ENCODE assay signal across 8 cellular contexts in the genomic region with DNA sequence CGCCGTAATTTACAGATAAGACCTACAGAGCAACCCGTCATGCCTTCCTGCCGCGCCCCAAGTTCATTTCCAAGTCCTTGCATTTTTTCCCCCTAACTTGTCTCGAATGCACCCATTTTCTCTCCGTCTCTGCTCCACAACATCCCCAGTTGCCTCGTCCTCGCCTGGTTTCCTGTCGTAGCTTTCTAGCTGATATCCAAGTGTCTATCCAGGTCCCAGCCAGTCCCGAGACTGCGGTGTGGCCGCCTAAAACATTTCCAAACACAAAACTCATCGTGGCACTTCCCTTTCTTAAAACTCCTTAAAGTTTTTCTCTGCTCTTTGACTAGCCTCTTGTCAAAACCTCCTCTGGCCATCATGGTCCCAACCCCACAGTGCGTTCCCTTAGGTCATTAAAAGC. TPM values are rescaled to one million over a fixed set of nuclear protein-coding genes. Genes with fewer than 3 reads are reported as not detected.
A peak's percentile ranks its signal among the peaks of the same experiment; 100 is the strongest.
DNase-seq lines count a peak whose midpoint lies in the region; ATAC-seq and TF ChIP-seq lines count a peak whose summit lies in the region.

No MANE protein-coding gene starts in this region.

- no peaks in the 10 kb centered on the region for H3K27me3 ChIP-seq in left lung

- H3K4me3 ChIP-seq in left lung (peak overlapping the region; percentile 29 to 99), urinary bladder (ENCODE audit: low read depth, low read length) (peak overlapping the region; percentile 15)

- no peak overlapping the region for H3K27ac Mint-ChIP-seq in activated naive CD4-positive, alpha-beta T cell treated with anti-CD3 and anti-CD28 coated beads, Interleukin-2, amount 50 U/mL, for 24 hours
- peak overlapping the region; percentile 85 for H3K27ac Mint-ChIP-seq in activated naive CD8-positive, alpha-beta T cell treated with anti-CD3 and anti-CD28 coated beads, Interleukin-2, amount 10 ng/mL, durations not matched to agents 7 days and 5 days

- H3K27ac ChIP-seq in left lung (peak overlapping the region in 1 of 2 donors; percentile 84), urinary bladder (ENCODE audit: low read depth) (no peak overlapping the region)

- no peaks in the 10 kb centered on the region for H3K9me3 Mint-ChIP-seq in activated naive CD4-positive, alpha-beta T cell treated with anti-CD3 and anti-CD28 coated beads, Interleukin-2, amount 50 U/mL, for 24 hours
- H3K9me3 Mint-ChIP-seq in activated naive CD8-positive, alpha-beta T cell treated with anti-CD3 and anti-CD28 coated beads, Interleukin-2, amount 10 ng/mL, durations not matched to agents 7 days and 5 days: no peaks in the 10 kb centered on the region

- no peaks in the 10 kb centered on the region for H3K36me3 ChIP-seq in left lung
- no peaks in the 10 kb centered on the region for H3K36me3 ChIP-seq in urinary bladder (ENCODE audit: insufficient read depth)

- no peak for TF ChIP-seq CTCF in left lung (IDR thresholded peaks at IDR 0.05)

- intact Hi-C loops in left lung (cut with DNase I): no loop called here

- POLR2A ChIA-PET in activated naive CD8-positive, alpha-beta T cell treated with anti-CD3 and anti-CD28 coated beads, Interleukin-2, amount 10 ng/mL, durations not matched to agents 7 days and 5 days (lab: Charles Lee): interaction anchor here (1.9 kb wide), 1 partner anchor 1527 kb away, joined by 5 read pairs; no protein-coding TSS in a partner anchor

- no peak for ATAC-seq in activated naive CD8-positive, alpha-beta T cell treated with anti-CD3 and anti-CD28 coated beads, Interleukin-2, amount 10 ng/mL, durations not matched to agents 7 days and 5 days (ENCODE audit: low read depth)
- no peak for ATAC-seq in left lung
- no peak for ATAC-seq in GM19328 (IDR thresholded peaks at IDR 0.05; ENCODE audit: unreplicated experiment)
- ATAC-seq in HG03439 (IDR thresholded peaks at IDR 0.05; ENCODE audit: unreplicated experiment): no peak

- peaks cover 32% of the 10 kb centered on the region for H3K4me1 Mint-ChIP-seq in activated naive CD4-positive, alpha-beta T cell treated with anti-CD3 and anti-CD28 coated beads, Interleukin-2, amount 50 U/mL, for 24 hours
- H3K4me1 Mint-ChIP-seq in activated naive CD8-positive, alpha-beta T cell treated with anti-CD3 and anti-CD28 coated beads, Interleukin-2, amount 10 ng/mL, durations not matched to agents 7 days and 5 days: peaks cover 20% of the 10 kb centered on the region

- H3K4me1 ChIP-seq in left lung (peaks cover 0 to 22% of the 10 kb centered on the region in 2 donors), urinary bladder (ENCODE audit: insufficient read depth) (no peaks in the 10 kb centered on the region)

- H3K9me3 ChIP-seq in left lung: no peaks in the 10 kb centered on the region

- no peak for DNase-seq in activated naive CD4-positive, alpha-beta T cell (lab: John Stamatoyannopoulos, UW)
- DNase-seq in activated naive CD8-positive, alpha-beta T cell treated with anti-CD3 and anti-CD28 coated beads, Interleukin-2, amount 10 ng/mL, durations not matched to agents 7 days and 5 days: no peak
- DNase-seq in left lung (peak in 1 of 2 donors; percentile 33), NCI-H1694 treated with DMSO at 0.1 percent for 48 hours (lab: John Stamatoyannopoulos, UW) (no peak)

- H3K4me3 Mint-ChIP-seq in activated naive CD4-positive, alpha-beta T cell treated with anti-CD3 and anti-CD28 coated beads, Interleukin-2, amount 50 U/mL, for 24 hours: peak overlapping the region; percentile 99
- H3K4me3 Mint-ChIP-seq in activated naive CD8-positive, alpha-beta T cell treated with anti-CD3 and anti-CD28 coated beads, Interleukin-2, amount 10 ng/mL, durations not matched to agents 7 days and 5 days: peak overlapping the region; percentile 95

- H3K36me3 Mint-ChIP-seq in activated naive CD4-positive, alpha-beta T cell treated with anti-CD3 and anti-CD28 coated beads, Interleukin-2, amount 50 U/mL, for 24 hours: no peaks in the 10 kb centered on the region
- peaks cover 6% of the 10 kb centered on the region for H3K36me3 Mint-ChIP-seq in activated naive CD8-positive, alpha-beta T cell treated with anti-CD3 and anti-CD28 coated beads, Interleukin-2, amount 10 ng/mL, durations not matched to agents 7 days and 5 days

- H3K27me3 Mint-ChIP-seq in activated naive CD4-positive, alpha-beta T cell treated with anti-CD3 and anti-CD28 coated beads, Interleukin-2, amount 50 U/mL, for 24 hours: peaks cover 2% of the 10 kb centered on the region
- peaks cover 3% of the 10 kb centered on the region for H3K27me3 Mint-ChIP-seq in activated naive CD8-positive, alpha-beta T cell treated with anti-CD3 and anti-CD28 coated beads, Interleukin-2, amount 10 ng/mL, durations not matched to agents 7 days and 5 days

- WGBS in urinary bladder: 43% methylated on average over 15 of the region's 15 CpGs

RNA-seq across cellular contexts. Expression of gene BARD1, which starts 1.2 kb away (rescaled TPM):
- 10 to 100 TPM; 39.3 to 40.8 TPM for total RNA-seq in activated naive CD8-positive, alpha-beta T cell treated with anti-CD3 and anti-CD28 coated beads, Interleukin-2, amount 10 ng/mL, durations not matched to agents 7 days and 5 days
- total RNA-seq in left lung (10 to 100 TPM; 13.5 to 14.4 TPM), urinary bladder (74.2 TPM)
- polyA plus RNA-seq in urinary bladder: 4.6 TPM
